Comparison of ENCODE assay signal across 22 cellular contexts in the genomic region with DNA sequence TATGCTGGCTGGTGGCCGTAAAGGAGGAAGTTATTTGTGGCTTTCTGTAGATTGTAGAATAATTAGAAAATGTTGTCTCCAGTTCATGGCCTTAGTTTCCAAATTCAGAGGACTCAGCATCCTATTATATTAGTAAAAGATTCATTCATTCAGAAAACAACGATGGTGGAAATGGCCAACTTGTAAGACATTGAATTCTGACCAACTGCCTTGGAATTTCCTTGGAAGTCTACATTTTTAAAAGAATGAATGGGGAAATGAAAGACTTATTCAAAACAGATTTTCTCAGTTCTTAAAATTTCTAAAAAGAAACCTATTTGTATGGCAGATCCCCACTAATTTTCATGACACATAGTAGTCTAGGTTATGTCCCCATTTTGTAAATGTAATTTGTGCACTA.
"Had no signal": no experiment of that assay in that cellular context is flagged by ENCODE, and none has a peak within 500 bp of the region (broad histone marks: within the 10 kb centered on the region; RNA-seq: fewer than 3 reads in every experiment).

No MANE protein-coding gene starts in this region.

- H3K27me3 ChIP-seq: SJSA1 had no signal

- H3K9me3 ChIP-seq: SJSA1 had no signal

- H3K27me3 Mint-ChIP-seq: IgD-negative memory B cell had no signal

- DNase-seq: Kasumi-1, MM.1S, NCI-H1092 treated with DMSO at 0.1 percent for 48 hours, NCI-H1436, NCI-H187, NCI-H2029, NCI-H2081 treated with DMSO at 0.1 percent for 48 hours, NCI-H2171, NCI-H226, NCI-H446, NCI-H510A, NCI-H524 treated with DMSO at 0.1 percent for 48 hours, NCI-H69, NCI-H774, Right ventricle myocardium superior, RPMI8226, SIG-M5 had no signal

- H3K9ac ChIP-seq: KMS-11 had no signal

- H3K4me1 Mint-ChIP-seq: IgD-negative memory B cell had no signal

- H3K36me3 ChIP-seq: SJSA1 had no signal

- ATAC-seq: K562 had no signal

- H3K4me1 ChIP-seq: SJSA1 had no signal

- H3K4me3 Mint-ChIP-seq: IgD-negative memory B cell had no signal

- H3K4me3 ChIP-seq: K562, SJSA1, SK-N-MC had no signal

- H3K36me3 Mint-ChIP-seq: IgD-negative memory B cell had no signal

- H3K27ac Mint-ChIP-seq: IgD-negative memory B cell had no signal
